In the genomic region with DNA sequence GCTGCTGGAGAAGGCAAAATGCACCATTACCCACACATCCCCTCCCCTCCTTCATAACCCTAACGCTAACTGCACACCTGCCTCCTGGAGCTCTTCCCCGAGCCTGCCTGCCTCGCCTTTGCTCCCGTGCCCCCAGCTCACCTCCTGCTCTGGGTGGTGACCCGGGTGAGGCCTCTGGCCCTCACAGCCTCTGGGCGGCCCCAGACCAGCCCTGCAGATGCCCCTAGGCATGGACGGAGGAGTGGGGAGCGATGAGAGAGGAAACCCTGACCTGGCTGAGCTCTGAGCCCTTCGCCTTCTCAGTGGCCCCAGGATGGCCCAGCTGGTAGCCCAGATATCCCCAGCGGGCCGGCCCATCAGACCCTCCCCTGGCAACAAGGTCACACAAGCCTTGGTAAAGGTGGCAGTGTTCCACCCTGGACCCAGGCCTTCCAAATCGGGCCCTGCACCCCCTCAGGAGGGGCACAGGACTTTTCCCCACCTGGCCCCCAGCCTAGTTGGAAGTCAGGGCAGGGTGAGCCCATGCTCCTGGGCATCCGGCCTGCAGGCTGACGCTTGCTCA, we compare ENCODE assay signal across 1 cellular context.
TF ChIP-seq lines count a peak whose summit lies in the region.

No MANE protein-coding gene starts in this region.

TF ChIP-seq in IMR-90, 13 proteins besides CTCF, POLR2A, EP300 and RAD21:
- TF ChIP-seq, protein P1, sequence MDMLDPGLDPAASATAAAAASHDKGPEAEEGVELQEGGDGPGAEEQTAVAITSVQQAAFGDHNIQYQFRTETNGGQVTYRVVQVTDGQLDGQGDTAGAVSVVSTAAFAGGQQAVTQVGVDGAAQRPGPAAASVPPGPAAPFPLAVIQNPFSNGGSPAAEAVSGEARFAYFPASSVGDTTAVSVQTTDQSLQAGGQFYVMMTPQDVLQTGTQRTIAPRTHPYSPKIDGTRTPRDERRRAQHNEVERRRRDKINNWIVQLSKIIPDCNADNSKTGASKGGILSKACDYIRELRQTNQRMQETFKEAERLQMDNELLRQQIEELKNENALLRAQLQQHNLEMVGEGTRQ (IDR thresholded peaks at IDR 0.05; ENCODE audit: low read depth, low read length), result no peak
- TF ChIP-seq NFE2L2 (IDR thresholded peaks at IDR 0.05; ENCODE audit: low read depth, low read length) (no peak), SMC3 (IDR thresholded peaks at IDR 0.05; ENCODE audit: low read depth, low read length) (no peak), MAZ (IDR thresholded peaks at IDR 0.05; ENCODE audit: borderline replicate concordance, low read depth, low read length) (no peak), RFX5 (IDR thresholded peaks at IDR 0.05; ENCODE audit: low read depth, low read length) (no peak), ELK1 (IDR thresholded peaks at IDR 0.05; ENCODE audit: borderline replicate concordance, low read depth, low read length) (no peak), CHD1 (IDR thresholded peaks at IDR 0.05; ENCODE audit: low read depth, low read length) (no peak), BHLHE40 (IDR thresholded peaks at IDR 0.05; ENCODE audit: low read depth, low read length) (no peak), MAFK (IDR thresholded peaks at IDR 0.05; ENCODE audit: low read depth, low read length) (no peak), RCOR1 (IDR thresholded peaks at IDR 0.05; ENCODE audit: insufficient replicate concordance, low read length) (no peak)
